In genomic region chr5:95647331-95647659, GRCh38 we compare ENCODE assay signal across 8 cellular contexts. TPM values are rescaled to one million over a fixed set of nuclear protein-coding genes. Genes with fewer than 3 reads are reported as not detected.
DNase-seq lines count a peak whose midpoint lies in the region; ATAC-seq, FAIRE-seq and TF ChIP-seq lines count a peak whose summit lies in the region.

No MANE protein-coding gene starts in this region.

- no peak for ATAC-seq in GM23338

- H3K4me3 ChIP-seq in GM23338 = peak overlapping the region; percentile 64
- H3K4me3 ChIP-seq in left ventricle myocardium inferior = peak overlapping the region; percentile 71
- peak overlapping the region; percentile 67 to 85 (median 76) for H3K4me3 ChIP-seq in skeletal muscle tissue (ENCODE audit: low read length in 3 of 3)

- no peaks in the 10 kb centered on the region for H3K36me3 Mint-ChIP-seq in GM23338 (ENCODE audit: low read depth)
- peaks cover 2% of the 10 kb centered on the region for H3K36me3 Mint-ChIP-seq in activated CD4-positive, alpha-beta memory T cell treated with anti-CD3 and anti-CD28 coated beads, Interleukin-2, amount 10 ng/mL, durations not matched to agents 7 days and 5 days (ENCODE audit: low read depth)

- H3K4me1 ChIP-seq in GM23338 (ENCODE audit: insufficient read depth) (no peaks in the 10 kb centered on the region), left ventricle myocardium inferior (peaks cover 16% of the 10 kb centered on the region), skeletal muscle tissue (ENCODE audit: control insufficient read depth in 3 of 3, insufficient read depth in 3 of 3, low read length in 3 of 3) (peaks cover 0 to 12% (median 4%) of the 10 kb centered on the region in 3 donors)

- peak overlapping the region; percentile 78 for H3K4me3 Mint-ChIP-seq in GM23338
- peak overlapping the region; percentile 79 for H3K4me3 Mint-ChIP-seq in activated CD4-positive, alpha-beta memory T cell treated with anti-CD3 and anti-CD28 coated beads, Interleukin-2, amount 10 ng/mL, durations not matched to agents 7 days and 5 days

- H3K9me2 ChIP-seq in GM23338 (ENCODE audit: insufficient read depth) = no peaks in the 10 kb centered on the region

- no peaks in the 10 kb centered on the region for H3K36me3 ChIP-seq in GM23338 (ENCODE audit: insufficient read depth)
- no peaks in the 10 kb centered on the region for H3K36me3 ChIP-seq in left ventricle myocardium inferior
- peaks cover 0 to 2% (median 0%) of the 10 kb centered on the region in 3 donors for H3K36me3 ChIP-seq in skeletal muscle tissue (ENCODE audit: control insufficient read depth in 3 of 3, insufficient read depth in 3 of 3, low read length in 3 of 3)

- H3K27me3 ChIP-seq in GM23338 (ENCODE audit: insufficient read depth) (no peaks in the 10 kb centered on the region), left ventricle myocardium inferior (ENCODE audit: low read depth) (no peaks in the 10 kb centered on the region), skeletal muscle tissue (ENCODE audit: control insufficient read depth in 3 of 3, insufficient read depth in 3 of 3, low read length in 3 of 3) (no peaks in the 10 kb centered on the region)

- no peaks in the 10 kb centered on the region for H3K9me3 Mint-ChIP-seq in GM23338
- no peaks in the 10 kb centered on the region for H3K9me3 Mint-ChIP-seq in activated CD4-positive, alpha-beta memory T cell treated with anti-CD3 and anti-CD28 coated beads, Interleukin-2, amount 10 ng/mL, durations not matched to agents 7 days and 5 days

- H3K9me3 ChIP-seq in left ventricle myocardium inferior (replicated peaks) = no peaks in the 10 kb centered on the region
- H3K9me3 ChIP-seq in skeletal muscle tissue (ENCODE audit: control insufficient read depth in 3 of 3, low read length in 3 of 3) = no peaks in the 10 kb centered on the region

- H3F3A ChIP-seq in GM23338 (replicated peaks; ENCODE audit: low read depth) = no peaks in the 10 kb centered on the region

- DNase-seq in GM23338 (ENCODE audit: low spot score) (no peak), left ventricle myocardium inferior (no peak), activated gamma-delta T cell treated with Interleukin-2 at 50 U/mL for 16 hours (no peak), GDM1 (lab: John Stamatoyannopoulos, UW) (no peak), D721Med (ENCODE audit: insufficient read length, low spot score) (no peak), putamen (ENCODE audit: low spot score) (no peak)
- DNase-seq in activated CD4-positive, alpha-beta memory T cell treated with anti-CD3 and anti-CD28 coated beads, Interleukin-2, amount 10 ng/mL, durations not matched to agents 7 days and 5 days = no peak

- no peaks in the 10 kb centered on the region for H3K4me1 Mint-ChIP-seq in GM23338
- peaks cover 45% of the 10 kb centered on the region for H3K4me1 Mint-ChIP-seq in activated CD4-positive, alpha-beta memory T cell treated with anti-CD3 and anti-CD28 coated beads, Interleukin-2, amount 10 ng/mL, durations not matched to agents 7 days and 5 days

- no peaks in the 10 kb centered on the region for H4K20me1 ChIP-seq in GM23338 (replicated peaks; ENCODE audit: insufficient read depth)

- TF ChIP-seq CTCF in GM23338 (conservative IDR thresholded peaks at IDR 0.05; ENCODE audit: low read depth in 2 of 2) (no peak), left ventricle myocardium inferior (IDR thresholded peaks at IDR 0.05; ENCODE audit: borderline replicate concordance) (no peak), D721Med (IDR thresholded peaks at IDR 0.05; ENCODE audit: insufficient read depth, missing control alignments) (no peak)

- H3K27ac Mint-ChIP-seq in GM23338 = peak overlapping the region; percentile 82; the same call in 1 of the 2 replicates
- peak overlapping the region; percentile 88 for H3K27ac Mint-ChIP-seq in activated CD4-positive, alpha-beta memory T cell treated with anti-CD3 and anti-CD28 coated beads, Interleukin-2, amount 10 ng/mL, durations not matched to agents 7 days and 5 days

- intact Hi-C loops in left ventricle myocardium inferior (cut with micrococcal nuclease) = no loop called here

- peak overlapping the region; percentile 84 for H3K4me2 ChIP-seq in GM23338

- H3K79me2 ChIP-seq in GM23338 (replicated peaks; ENCODE audit: insufficient read depth) = no peaks in the 10 kb centered on the region

- CTCF ChIA-PET in activated CD4-positive, alpha-beta memory T cell treated with anti-CD3 and anti-CD28 coated beads, Interleukin-2, amount 10 ng/mL, durations not matched to agents 7 days and 5 days (lab: Charles Lee) = interaction anchor here (0.9 to 3.1 kb wide), 20 partner anchors 10 to 1015 kb away, joined by 3 to 21 read pairs (median 5); partner anchors contain the start of genes ARSK, CAST, GLRX and RHOBTB3

- no peak for FAIRE-seq in D721Med (lab: Jason Lieb, UNC)

- peaks cover 8% of the 10 kb centered on the region for H3K27me3 Mint-ChIP-seq in GM23338 (ENCODE audit: insufficient read depth, low read depth, poor library complexity)
- H3K27me3 Mint-ChIP-seq in activated CD4-positive, alpha-beta memory T cell treated with anti-CD3 and anti-CD28 coated beads, Interleukin-2, amount 10 ng/mL, durations not matched to agents 7 days and 5 days = no peaks in the 10 kb centered on the region

- POLR2A ChIA-PET in activated CD4-positive, alpha-beta memory T cell treated with anti-CD3 and anti-CD28 coated beads, Interleukin-2, amount 10 ng/mL, durations not matched to agents 7 days and 5 days (lab: Charles Lee) = interaction anchor here (0.7 to 4.4 kb wide), 18 partner anchors 12 to 314 kb away, joined by 3 to 52 read pairs (median 8); partner anchors contain the start of genes ARSK, ELL2, GLRX and GPR150

- H3K27ac ChIP-seq in GM23338 (ENCODE audit: low read depth) (no peak overlapping the region), left ventricle myocardium inferior (replicated peaks) (peak overlapping the region; percentile 97), skeletal muscle tissue (ENCODE audit: low read depth, low read length) (peak overlapping the region; percentile 93)

- H2AFZ ChIP-seq in GM23338 = peak overlapping the region; percentile 95

- peak overlapping the region; percentile 79 to 89 (median 87) for H3K9ac ChIP-seq in skeletal muscle tissue (ENCODE audit: low read depth in 1 of 3, low read length in 3 of 3)

TF ChIP-seq in GM23338, 12 proteins besides CTCF, POLR2A, EP300 and RAD21 (continues in another document):
- TF ChIP-seq EZH2phosphoT487 (IDR thresholded peaks at IDR 0.05; ENCODE audit: unreplicated experiment) = no peak
- no peak for TF ChIP-seq ZNF114 (CRISPR knock-in tag; IDR thresholded peaks at IDR 0.05)
- TF ChIP-seq JUNB (IDR thresholded peaks at IDR 0.05; ENCODE audit: unreplicated experiment) = no peak
- TF ChIP-seq, protein P1, sequence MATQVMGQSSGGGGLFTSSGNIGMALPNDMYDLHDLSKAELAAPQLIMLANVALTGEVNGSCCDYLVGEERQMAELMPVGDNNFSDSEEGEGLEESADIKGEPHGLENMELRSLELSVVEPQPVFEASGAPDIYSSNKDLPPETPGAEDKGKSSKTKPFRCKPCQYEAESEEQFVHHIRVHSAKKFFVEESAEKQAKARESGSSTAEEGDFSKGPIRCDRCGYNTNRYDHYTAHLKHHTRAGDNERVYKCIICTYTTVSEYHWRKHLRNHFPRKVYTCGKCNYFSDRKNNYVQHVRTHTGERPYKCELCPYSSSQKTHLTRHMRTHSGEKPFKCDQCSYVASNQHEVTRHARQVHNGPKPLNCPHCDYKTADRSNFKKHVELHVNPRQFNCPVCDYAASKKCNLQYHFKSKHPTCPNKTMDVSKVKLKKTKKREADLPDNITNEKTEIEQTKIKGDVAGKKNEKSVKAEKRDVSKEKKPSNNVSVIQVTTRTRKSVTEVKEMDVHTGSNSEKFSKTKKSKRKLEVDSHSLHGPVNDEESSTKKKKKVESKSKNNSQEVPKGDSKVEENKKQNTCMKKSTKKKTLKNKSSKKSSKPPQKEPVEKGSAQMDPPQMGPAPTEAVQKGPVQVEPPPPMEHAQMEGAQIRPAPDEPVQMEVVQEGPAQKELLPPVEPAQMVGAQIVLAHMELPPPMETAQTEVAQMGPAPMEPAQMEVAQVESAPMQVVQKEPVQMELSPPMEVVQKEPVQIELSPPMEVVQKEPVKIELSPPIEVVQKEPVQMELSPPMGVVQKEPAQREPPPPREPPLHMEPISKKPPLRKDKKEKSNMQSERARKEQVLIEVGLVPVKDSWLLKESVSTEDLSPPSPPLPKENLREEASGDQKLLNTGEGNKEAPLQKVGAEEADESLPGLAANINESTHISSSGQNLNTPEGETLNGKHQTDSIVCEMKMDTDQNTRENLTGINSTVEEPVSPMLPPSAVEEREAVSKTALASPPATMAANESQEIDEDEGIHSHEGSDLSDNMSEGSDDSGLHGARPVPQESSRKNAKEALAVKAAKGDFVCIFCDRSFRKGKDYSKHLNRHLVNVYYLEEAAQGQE (IDR thresholded peaks at IDR 0.05; ENCODE audit: unreplicated experiment) = no peak
- TF ChIP-seq, protein P2, sequence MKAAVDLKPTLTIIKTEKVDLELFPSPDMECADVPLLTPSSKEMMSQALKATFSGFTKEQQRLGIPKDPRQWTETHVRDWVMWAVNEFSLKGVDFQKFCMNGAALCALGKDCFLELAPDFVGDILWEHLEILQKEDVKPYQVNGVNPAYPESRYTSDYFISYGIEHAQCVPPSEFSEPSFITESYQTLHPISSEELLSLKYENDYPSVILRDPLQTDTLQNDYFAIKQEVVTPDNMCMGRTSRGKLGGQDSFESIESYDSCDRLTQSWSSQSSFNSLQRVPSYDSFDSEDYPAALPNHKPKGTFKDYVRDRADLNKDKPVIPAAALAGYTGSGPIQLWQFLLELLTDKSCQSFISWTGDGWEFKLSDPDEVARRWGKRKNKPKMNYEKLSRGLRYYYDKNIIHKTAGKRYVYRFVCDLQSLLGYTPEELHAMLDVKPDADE (IDR thresholded peaks at IDR 0.05) = no peak
- no peak for TF ChIP-seq EZH2 (IDR thresholded peaks at IDR 0.05; ENCODE audit: low read depth, unreplicated experiment)

RNA-seq across cellular contexts. Expression of gene RFESD, which starts 0.7 kb away (rescaled TPM):
- total RNA-seq in GM23338 (2014; rRNA removed; shearing (Covaris generic)) = 2.4 and 6.3 TPM in 2 replicates
- 6.9 and 7.1 TPM in 2 replicates for polyA plus RNA-seq in GM23338 (2016; fragmentation: Nextera tagmentation; extraction: Ambion mirVana)
- 1 to 10 TPM; 5.4 to 6.4 TPM for total RNA-seq in activated CD4-positive, alpha-beta memory T cell treated with anti-CD3 and anti-CD28 coated beads, Interleukin-2, amount 10 ng/mL, durations not matched to agents 7 days and 5 days
- total RNA-seq in left ventricle myocardium inferior (2.8 TPM), skeletal muscle tissue (3.1 TPM)

RNA-seq across cellular contexts. Expression of gene GPR150, which starts 27.4 kb away (rescaled TPM):
- total RNA-seq in GM23338 (2014; rRNA removed; shearing (Covaris generic)) = 0.21 TPM in 1 of 2 replicates, not detected in the other
- 0.10 and 0.47 TPM in 2 replicates for polyA plus RNA-seq in GM23338 (2016; fragmentation: Nextera tagmentation; extraction: Ambion mirVana)
- total RNA-seq in activated CD4-positive, alpha-beta memory T cell treated with anti-CD3 and anti-CD28 coated beads, Interleukin-2, amount 10 ng/mL, durations not matched to agents 7 days and 5 days = 1 to 10 TPM; 1.7 TPM
- total RNA-seq in left ventricle myocardium inferior (0.14 TPM), skeletal muscle tissue (under 0.01 TPM)

RNA-seq across cellular contexts. Expression of gene SPATA9, which starts 35.5 kb away (rescaled TPM):
- not detected in 2 replicates for total RNA-seq in GM23338 (2014; rRNA removed; shearing (Covaris generic))
- not detected in 2 replicates for polyA plus RNA-seq in GM23338 (2016; fragmentation: Nextera tagmentation; extraction: Ambion mirVana)
- not detected for total RNA-seq in activated CD4-positive, alpha-beta memory T cell treated with anti-CD3 and anti-CD28 coated beads, Interleukin-2, amount 10 ng/mL, durations not matched to agents 7 days and 5 days
- not detected for total RNA-seq in left ventricle myocardium inferior
- total RNA-seq in skeletal muscle tissue = 1.0 TPM
